Comparison of ENCODE assay signal across 2 cellular contexts in genomic region chr15:62878070-62878469, GRCh38.
A peak's percentile ranks its signal among the peaks of the same experiment; 100 is the strongest.
TF ChIP-seq lines count a peak whose summit lies in the region.

No MANE protein-coding gene starts in this region.

TF ChIP-seq in liver, 16 proteins besides CTCF, POLR2A, EP300 and RAD21 (continued from another document):
- TF ChIP-seq REST (IDR thresholded peaks at IDR 0.05) = no peak
- TF ChIP-seq NR2F2 (IDR thresholded peaks at IDR 0.05) = peak; percentile 33
- no peak for TF ChIP-seq TAF1 (conservative IDR thresholded peaks at IDR 0.05)
- TF ChIP-seq, protein P1, sequence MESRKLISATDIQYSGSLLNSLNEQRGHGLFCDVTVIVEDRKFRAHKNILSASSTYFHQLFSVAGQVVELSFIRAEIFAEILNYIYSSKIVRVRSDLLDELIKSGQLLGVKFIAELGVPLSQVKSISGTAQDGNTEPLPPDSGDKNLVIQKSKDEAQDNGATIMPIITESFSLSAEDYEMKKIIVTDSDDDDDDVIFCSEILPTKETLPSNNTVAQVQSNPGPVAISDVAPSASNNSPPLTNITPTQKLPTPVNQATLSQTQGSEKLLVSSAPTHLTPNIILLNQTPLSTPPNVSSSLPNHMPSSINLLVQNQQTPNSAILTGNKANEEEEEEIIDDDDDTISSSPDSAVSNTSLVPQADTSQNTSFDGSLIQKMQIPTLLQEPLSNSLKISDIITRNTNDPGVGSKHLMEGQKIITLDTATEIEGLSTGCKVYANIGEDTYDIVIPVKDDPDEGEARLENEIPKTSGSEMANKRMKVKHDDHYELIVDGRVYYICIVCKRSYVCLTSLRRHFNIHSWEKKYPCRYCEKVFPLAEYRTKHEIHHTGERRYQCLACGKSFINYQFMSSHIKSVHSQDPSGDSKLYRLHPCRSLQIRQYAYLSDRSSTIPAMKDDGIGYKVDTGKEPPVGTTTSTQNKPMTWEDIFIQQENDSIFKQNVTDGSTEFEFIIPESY (IDR thresholded peaks at IDR 0.05) = no peak
- no peak for TF ChIP-seq FOXA1 (IDR thresholded peaks at IDR 0.05)
- TF ChIP-seq JUND (IDR thresholded peaks at IDR 0.05) = no peak
- no peak for TF ChIP-seq HNF4G (IDR thresholded peaks at IDR 0.05)
- peak; percentile 29 for TF ChIP-seq YY1 (IDR thresholded peaks at IDR 0.05)
- TF ChIP-seq, protein P2, sequence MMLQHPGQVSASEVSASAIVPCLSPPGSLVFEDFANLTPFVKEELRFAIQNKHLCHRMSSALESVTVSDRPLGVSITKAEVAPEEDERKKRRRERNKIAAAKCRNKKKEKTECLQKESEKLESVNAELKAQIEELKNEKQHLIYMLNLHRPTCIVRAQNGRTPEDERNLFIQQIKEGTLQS (IDR thresholded peaks at IDR 0.05) = no peak
- no peak for TF ChIP-seq EGR1 (IDR thresholded peaks at IDR 0.05; ENCODE audit: low read depth in 2 of 2)
- peak; percentile 32 to 65 for TF ChIP-seq HNF4A (conservative IDR thresholded peaks at IDR 0.05)
- no peak for TF ChIP-seq FOXA2 (IDR thresholded peaks at IDR 0.05)
- TF ChIP-seq GABPA (IDR thresholded peaks at IDR 0.05 in 1 of 2, conservative IDR thresholded peaks at IDR 0.05 in 1 of 2) = no peak
- TF ChIP-seq, protein P3, sequence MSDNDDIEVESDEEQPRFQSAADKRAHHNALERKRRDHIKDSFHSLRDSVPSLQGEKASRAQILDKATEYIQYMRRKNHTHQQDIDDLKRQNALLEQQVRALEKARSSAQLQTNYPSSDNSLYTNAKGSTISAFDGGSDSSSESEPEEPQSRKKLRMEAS (IDR thresholded peaks at IDR 0.05) = no peak
- TF ChIP-seq RXRA (IDR thresholded peaks at IDR 0.05) = peak in 1 of 2 donors; percentile 36

TF ChIP-seq in HepG2, 621 proteins besides CTCF, POLR2A, EP300 and RAD21 (continued from another document):
- TF ChIP-seq, protein P4, sequence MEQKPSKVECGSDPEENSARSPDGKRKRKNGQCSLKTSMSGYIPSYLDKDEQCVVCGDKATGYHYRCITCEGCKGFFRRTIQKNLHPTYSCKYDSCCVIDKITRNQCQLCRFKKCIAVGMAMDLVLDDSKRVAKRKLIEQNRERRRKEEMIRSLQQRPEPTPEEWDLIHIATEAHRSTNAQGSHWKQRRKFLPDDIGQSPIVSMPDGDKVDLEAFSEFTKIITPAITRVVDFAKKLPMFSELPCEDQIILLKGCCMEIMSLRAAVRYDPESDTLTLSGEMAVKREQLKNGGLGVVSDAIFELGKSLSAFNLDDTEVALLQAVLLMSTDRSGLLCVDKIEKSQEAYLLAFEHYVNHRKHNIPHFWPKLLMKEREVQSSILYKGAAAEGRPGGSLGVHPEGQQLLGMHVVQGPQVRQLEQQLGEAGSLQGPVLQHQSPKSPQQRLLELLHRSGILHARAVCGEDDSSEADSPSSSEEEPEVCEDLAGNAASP (CRISPR knock-in tag; IDR thresholded peaks at IDR 0.05; ENCODE audit: borderline replicate concordance) = no peak
- no peak for TF ChIP-seq AGO1 (IDR thresholded peaks at IDR 0.05; ENCODE audit: low read depth, low read length, poor library complexity, severe bottlenecking)
- no peak for TF ChIP-seq ZNF235 (CRISPR knock-in tag; IDR thresholded peaks at IDR 0.05; ENCODE audit: borderline replicate concordance)
- TF ChIP-seq ZMAT3 (CRISPR knock-in tag; conservative IDR thresholded peaks at IDR 0.05) = no peak
- TF ChIP-seq AKAP8 (CRISPR knock-in tag; IDR thresholded peaks at IDR 0.05) = no peak
- no peak for TF ChIP-seq KDM3A (CRISPR knock-in tag; IDR thresholded peaks at IDR 0.05; ENCODE audit: low read depth)
- no peak for TF ChIP-seq NR3C1 (CRISPR knock-in tag; IDR thresholded peaks at IDR 0.05)
- no peak for TF ChIP-seq E2F2 (CRISPR knock-in tag; IDR thresholded peaks at IDR 0.05; ENCODE audit: borderline replicate concordance)
- TF ChIP-seq MYNN (CRISPR knock-in tag; IDR thresholded peaks at IDR 0.05; ENCODE audit: low read depth) = no peak
